In genomic region chr10:101047268-101047667, GRCh38 we compare ENCODE assay signal across 1 cellular context.
TF ChIP-seq lines count a peak whose summit lies in the region.

No MANE protein-coding gene starts in this region.

TF ChIP-seq in HepG2, 621 proteins besides CTCF, POLR2A, EP300 and RAD21:
- no peak for TF ChIP-seq ZNF720 (CRISPR knock-in tag; IDR thresholded peaks at IDR 0.05)
- no peak for TF ChIP-seq ZSCAN5A (CRISPR knock-in tag; IDR thresholded peaks at IDR 0.05; ENCODE audit: borderline replicate concordance)
- TF ChIP-seq ZNF251 (CRISPR knock-in tag; IDR thresholded peaks at IDR 0.05): no peak
- TF ChIP-seq ATM (IDR thresholded peaks at IDR 0.05; ENCODE audit: borderline replicate concordance): no peak
- TF ChIP-seq ZNF878 (CRISPR knock-in tag; IDR thresholded peaks at IDR 0.05): no peak
- no peak for TF ChIP-seq ZBTB42 (CRISPR knock-in tag; IDR thresholded peaks at IDR 0.05)
